21 cellular contexts compared by ENCODE assay signal in the genomic region with DNA sequence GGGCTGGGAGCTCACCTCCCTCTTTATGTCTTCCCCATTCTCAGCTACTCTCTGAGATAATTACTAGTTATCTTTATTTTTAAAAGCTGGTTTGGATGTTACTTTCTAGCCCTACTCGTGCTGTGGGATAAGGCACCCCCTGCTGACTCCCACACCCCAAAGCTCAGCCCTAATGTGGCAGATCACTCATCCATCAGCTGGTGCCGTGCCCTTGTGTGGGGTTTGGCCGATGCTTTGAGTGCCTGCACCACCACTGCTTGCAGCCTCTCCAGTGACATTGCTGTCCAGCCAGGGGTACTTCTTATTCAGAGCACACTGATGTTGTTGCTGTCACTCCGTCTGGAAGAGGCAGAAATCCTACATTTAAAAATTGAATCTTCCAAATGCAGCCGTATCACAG.
"Had no signal": no experiment of that assay in that cellular context is flagged by ENCODE, and none has a peak within 500 bp of the region (broad histone marks: within the 10 kb centered on the region; RNA-seq: fewer than 3 reads in every experiment).

No MANE protein-coding gene starts in this region.

- H3K4me3 ChIP-seq: left lung, pancreas, stomach, suprapubic skin, transverse colon, uterus had no signal

- H3K27me3 Mint-ChIP-seq: activated CD4-positive, alpha-beta memory T cell treated with anti-CD3 and anti-CD28 coated beads for 36 hours; activated naive CD8-positive, alpha-beta T cell treated with anti-CD3 and anti-CD28 coated beads for 36 hours; stimulated activated memory B cell treated with anti-CD40 and anti-IgM and Interleukin-4, amounts not matched to agents 10 μg/mL and 1 μg/mL and 100 μg/mL, for 72 hours; T-helper 17 cell had no signal

- H3K9me3 Mint-ChIP-seq: activated CD4-positive, alpha-beta memory T cell treated with anti-CD3 and anti-CD28 coated beads for 36 hours; activated naive CD8-positive, alpha-beta T cell treated with anti-CD3 and anti-CD28 coated beads for 36 hours; natural killer cell had no signal

- H3K4me1 Mint-ChIP-seq: activated naive CD8-positive, alpha-beta T cell treated with anti-CD3 and anti-CD28 coated beads for 36 hours; stimulated activated memory B cell treated with anti-CD40 and anti-IgM and Interleukin-4, amounts not matched to agents 10 μg/mL and 1 μg/mL and 100 μg/mL, for 72 hours; T-helper 17 cell had no signal

- H3K27me3 ChIP-seq: left lung, pancreas, stomach, suprapubic skin, transverse colon, uterus had no signal

- DNase-seq: activated CD4-positive, alpha-beta memory T cell treated with anti-CD3 and anti-CD28 coated beads for 36 hours; activated CD4-positive, alpha-beta T cell treated with anti-CD3 and anti-CD28 coated beads for 4 hours; activated CD4-positive, CD25-positive, alpha-beta regulatory T cell; activated naive CD4-positive, alpha-beta T cell treated with Interleukin-2 at 50 U/mL for 16 hours; activated naive CD8-positive, alpha-beta T cell treated with anti-CD3 and anti-CD28 coated beads for 36 hours; activated T-cell treated with anti-CD3 and anti-CD28 coated beads, Interleukin-2, amount 50 U/mL, for 48 hours; amniotic stem cell; dermis blood vessel endothelial cell; kidney; left lung; midbrain; natural killer cell; pancreas; stimulated activated CD4-positive, alpha-beta T cell treated with anti-CD3 and anti-CD28 coated beads, Interleukin-2, amount 100 ng/mL, for 24 hours; stomach; SW 1271; T-helper 17 cell; transverse colon; uterus had no signal

- H3K36me3 ChIP-seq: uterus had no signal

- H3K27ac ChIP-seq: left lung, pancreas, stomach, suprapubic skin, transverse colon, uterus had no signal

- H3K4me1 ChIP-seq: left lung, pancreas, stomach, suprapubic skin, transverse colon, uterus had no signal

- H3K4me3 Mint-ChIP-seq: activated CD4-positive, alpha-beta memory T cell treated with anti-CD3 and anti-CD28 coated beads for 36 hours; activated naive CD8-positive, alpha-beta T cell treated with anti-CD3 and anti-CD28 coated beads for 36 hours; natural killer cell; stimulated activated memory B cell treated with anti-CD40 and anti-IgM and Interleukin-4, amounts not matched to agents 10 μg/mL and 1 μg/mL and 100 μg/mL, for 72 hours; T-helper 17 cell had no signal

- ATAC-seq: left lung; natural killer cell; pancreas; stimulated activated memory B cell treated with anti-CD40 and anti-IgM and Interleukin-4, amounts not matched to agents 10 μg/mL and 1 μg/mL and 100 μg/mL, for 72 hours; T-helper 17 cell had no signal

- H3K27ac Mint-ChIP-seq: activated CD4-positive, alpha-beta memory T cell treated with anti-CD3 and anti-CD28 coated beads for 36 hours; activated naive CD8-positive, alpha-beta T cell treated with anti-CD3 and anti-CD28 coated beads for 36 hours; natural killer cell; stimulated activated memory B cell treated with anti-CD40 and anti-IgM and Interleukin-4, amounts not matched to agents 10 μg/mL and 1 μg/mL and 100 μg/mL, for 72 hours; T-helper 17 cell had no signal

- H3K9me3 ChIP-seq: left lung, pancreas, stomach, suprapubic skin, transverse colon, uterus had no signal

- H3K36me3 Mint-ChIP-seq: activated CD4-positive, alpha-beta memory T cell treated with anti-CD3 and anti-CD28 coated beads for 36 hours; activated naive CD8-positive, alpha-beta T cell treated with anti-CD3 and anti-CD28 coated beads for 36 hours; natural killer cell; stimulated activated memory B cell treated with anti-CD40 and anti-IgM and Interleukin-4, amounts not matched to agents 10 μg/mL and 1 μg/mL and 100 μg/mL, for 72 hours had no signal
